In genomic region chr1:185397183-185397582, GRCh38 we compare ENCODE assay signal across 30 cellular contexts.
"Had no signal": no experiment of that assay in that cellular context is flagged by ENCODE, and none has a peak within 500 bp of the region (broad histone marks: within the 10 kb centered on the region; RNA-seq: fewer than 3 reads in every experiment).

No MANE protein-coding gene starts in this region.

- H3K36me3 Mint-ChIP-seq: mesothelial cell of epicardium; naive B cell; stimulated activated memory B cell treated with anti-CD40 and anti-IgM and Interleukin-4, amounts not matched to agents 10 μg/mL and 1 μg/mL and 100 μg/mL, for 72 hours; type B pancreatic cell had no signal

- H3K4me3 ChIP-seq: colonic mucosa, esophagus muscularis mucosa, heart right ventricle, left lung, mucosa of descending colon, prostate gland, right atrium auricular region, sigmoid colon, skin epidermis, spleen, testis, tibial artery had no signal

- H3K36me3 ChIP-seq: colonic mucosa, esophagus muscularis mucosa, heart right ventricle, left lung, prostate gland, right atrium auricular region, sigmoid colon, spleen, tibial artery had no signal

- H3K4me1 ChIP-seq: colonic mucosa, heart right ventricle, left lung, prostate gland, right atrium auricular region, sigmoid colon, spleen, testis had no signal

- FAIRE-seq: endothelial cell of umbilical vein, islet of Langerhans had no signal

- H3K4me1 Mint-ChIP-seq: naive B cell; stimulated activated memory B cell treated with anti-CD40 and anti-IgM and Interleukin-4, amounts not matched to agents 10 μg/mL and 1 μg/mL and 100 μg/mL, for 72 hours had no signal

- H3K27ac ChIP-seq: colonic mucosa, esophagus muscularis mucosa, foreskin keratinocyte, heart right ventricle, left lung, prostate gland, right atrium auricular region, sigmoid colon, skin epidermis, spleen, testis, tibial artery had no signal

- H3K27me3 Mint-ChIP-seq: dendritic cell treated with granulocyte-macrophage colony-stimulating factor and Interleukin-4, amounts not matched to agents 40 ng/mL and 50 ng/mL, for 4 days; naive B cell; natural killer cell treated with Interleukin-12 subunit alpha and Interleukin-12 subunit beta and Interleukin-15 and Interleukin-18, amount 100 ng/mL, for 72 hours; stimulated activated memory B cell treated with anti-CD40 and anti-IgM and Interleukin-4, amounts not matched to agents 10 μg/mL and 1 μg/mL and 100 μg/mL, for 72 hours; type B pancreatic cell had no signal

- H3K27ac Mint-ChIP-seq: dendritic cell treated with granulocyte-macrophage colony-stimulating factor and Interleukin-4, amounts not matched to agents 40 ng/mL and 50 ng/mL, for 4 days; mesothelial cell of epicardium; naive B cell; stimulated activated memory B cell treated with anti-CD40 and anti-IgM and Interleukin-4, amounts not matched to agents 10 μg/mL and 1 μg/mL and 100 μg/mL, for 72 hours; type B pancreatic cell had no signal

- H3K9me3 ChIP-seq: colonic mucosa, esophagus muscularis mucosa, left lung, mucosa of descending colon, prostate gland, right atrium auricular region, sigmoid colon, spleen, testis, tibial artery had no signal

- DNase-seq: colonic mucosa; effector memory CD4-positive, alpha-beta T cell; foreskin keratinocyte; glutamatergic neuron; heart right ventricle; hippocampal formation; left cardiac atrium; left lung; mesenchymal stem cell; mucosa of descending colon; naive B cell; sigmoid colon; stimulated activated CD4-positive, alpha-beta T cell treated with anti-CD3 and anti-CD28 coated beads, Interleukin-4, amount 100 ng/mL, for 4 hours; stimulated activated naive CD8-positive, alpha-beta T cell treated with anti-CD3 and anti-CD28 coated beads, Interleukin-15, Interleukin-2, amounts not matched to agents 100 U/mL and 50 U/mL, for 24 hours; substantia nigra; testis; tibial artery had no signal

- H3K9me3 Mint-ChIP-seq: dendritic cell treated with granulocyte-macrophage colony-stimulating factor and Interleukin-4, amounts not matched to agents 40 ng/mL and 50 ng/mL, for 4 days; mesothelial cell of epicardium; type B pancreatic cell had no signal

- H3K4me3 Mint-ChIP-seq: dendritic cell treated with granulocyte-macrophage colony-stimulating factor and Interleukin-4, amounts not matched to agents 40 ng/mL and 50 ng/mL, for 4 days; mesothelial cell of epicardium; naive B cell; natural killer cell treated with Interleukin-12 subunit alpha and Interleukin-12 subunit beta and Interleukin-15 and Interleukin-18, amount 100 ng/mL, for 72 hours; neural crest cell; stimulated activated memory B cell treated with anti-CD40 and anti-IgM and Interleukin-4, amounts not matched to agents 10 μg/mL and 1 μg/mL and 100 μg/mL, for 72 hours; type B pancreatic cell had no signal

- ATAC-seq: foreskin keratinocyte; heart right ventricle; left cardiac atrium; left lung; natural killer cell treated with Interleukin-12 subunit alpha and Interleukin-12 subunit beta and Interleukin-15 and Interleukin-18, amount 100 ng/mL, for 72 hours; stimulated activated memory B cell treated with anti-CD40 and anti-IgM and Interleukin-4, amounts not matched to agents 10 μg/mL and 1 μg/mL and 100 μg/mL, for 72 hours; stimulated activated naive CD8-positive, alpha-beta T cell treated with anti-CD3 and anti-CD28 coated beads, Interleukin-15, Interleukin-2, amounts not matched to agents 100 U/mL and 50 U/mL, for 24 hours had no signal

- H3K27me3 ChIP-seq: colonic mucosa, esophagus muscularis mucosa, foreskin keratinocyte, heart right ventricle, left lung, right atrium auricular region, sigmoid colon, spleen, testis, tibial artery had no signal
